ENCODE assay signal across 14 cellular contexts in the genomic region with DNA sequence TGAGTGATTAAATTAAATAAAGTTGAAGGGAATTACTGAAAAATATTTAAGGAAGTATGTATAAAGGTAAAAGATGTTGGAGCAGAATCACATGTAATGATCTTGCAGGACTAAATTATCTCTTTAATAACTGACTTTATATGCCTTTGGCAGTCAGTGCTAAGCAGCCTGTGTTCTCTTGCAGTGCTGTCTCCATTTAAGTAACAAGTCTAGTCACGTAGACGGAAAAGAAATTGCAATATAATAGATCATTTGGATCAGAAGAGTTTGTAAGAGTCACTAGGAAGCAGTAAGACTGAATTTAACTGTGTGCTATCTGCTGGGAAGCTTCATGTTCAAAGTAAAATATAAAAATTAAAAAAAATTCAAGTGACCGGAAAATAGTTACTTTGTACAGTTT. TPM values are rescaled to one million over a fixed set of nuclear protein-coding genes. Genes with fewer than 3 reads are reported as not detected.
DNase-seq lines count a peak whose midpoint lies in the region; ATAC-seq and TF ChIP-seq lines count a peak whose summit lies in the region.
"Had no signal": no experiment of that assay in that cellular context is flagged by ENCODE, and none has a peak within 500 bp of the region (broad histone marks: within the 10 kb centered on the region; RNA-seq: fewer than 3 reads in every experiment).

No MANE protein-coding gene starts in this region.

- peaks cover 0 to 3% (median 0%) of the 10 kb centered on the region in 7 donors for H3K9me3 Mint-ChIP-seq in CD14-positive monocyte
- H3K9me3 Mint-ChIP-seq: activated naive CD8-positive, alpha-beta T cell treated with anti-CD3 and anti-CD28 coated beads, Interleukin-2, amount 10 ng/mL, durations not matched to agents 7 days and 5 days had no signal

- intact Hi-C loops in CD14-positive monocyte (cut with micrococcal nuclease), result no loop called here
- intact Hi-C loops in gastrocnemius medialis (cut with DNase I; ENCODE audit: low total_unique reads), result no loop called here

- H3K27me3 ChIP-seq in RWPE2 (ENCODE audit: insufficient read depth, poor library complexity, severe bottlenecking), result no peaks in the 10 kb centered on the region
- no peaks in the 10 kb centered on the region for H3K27me3 ChIP-seq in foreskin keratinocyte
- no peaks in the 10 kb centered on the region for H3K27me3 ChIP-seq in gastrocnemius medialis
- no peaks in the 10 kb centered on the region for H3K27me3 ChIP-seq in Peyer's patch
- H3K27me3 ChIP-seq: neural progenitor cell had no signal

- no peak for ATAC-seq in RWPE2 (ENCODE audit: low read depth)
- peak; percentile 44 for ATAC-seq in foreskin keratinocyte
- no peak for ATAC-seq in gastrocnemius medialis
- ATAC-seq in GM19351 (IDR thresholded peaks at IDR 0.05; ENCODE audit: unreplicated experiment), result no peak
- no peak for ATAC-seq in GM21825 (IDR thresholded peaks at IDR 0.05; ENCODE audit: unreplicated experiment)
- ATAC-seq: activated CD4-positive, alpha-beta T cell treated with anti-CD3 and anti-CD28 coated beads for 36 hours had no signal

- peaks cover 16 to 34% of the 10 kb centered on the region in 2 donors for H3K36me3 Mint-ChIP-seq in CD14-positive monocyte

- peaks cover 26% of the 10 kb centered on the region for H3K4me1 Mint-ChIP-seq in CD14-positive monocyte

- TF ChIP-seq POLR2A in gastrocnemius medialis (IDR thresholded peaks at IDR 0.05) (no peak), Peyer's patch (IDR thresholded peaks at IDR 0.05) (no peak)

- H3K27ac ChIP-seq in RWPE2 (ENCODE audit: poor library complexity, severe bottlenecking) (peak overlapping the region; percentile 81), foreskin keratinocyte (peak overlapping the region; percentile 62), gastrocnemius medialis (peak overlapping the region; percentile 84 to 89 (median 86)), Peyer's patch (no peak overlapping the region)
- H3K27ac ChIP-seq: neural progenitor cell had no signal

- TF ChIP-seq CTCF in CD14-positive monocyte (IDR thresholded peaks at IDR 0.05) (no peak), RWPE2 (IDR thresholded peaks at IDR 0.05; ENCODE audit: poor library complexity, severe bottlenecking) (no peak), foreskin keratinocyte (conservative IDR thresholded peaks at IDR 0.05) (no peak), gastrocnemius medialis (IDR thresholded peaks at IDR 0.05 in 4 of 5, conservative IDR thresholded peaks at IDR 0.05 in 1 of 5) (no peak), Peyer's patch (IDR thresholded peaks at IDR 0.05) (no peak)

- H3K27ac Mint-ChIP-seq in CD14-positive monocyte, result peak overlapping the region; percentile 29 to 92 (median 86)
- H3K27ac Mint-ChIP-seq: activated CD4-positive, alpha-beta T cell treated with anti-CD3 and anti-CD28 coated beads for 36 hours; activated naive CD8-positive, alpha-beta T cell treated with anti-CD3 and anti-CD28 coated beads, Interleukin-2, amount 10 ng/mL, durations not matched to agents 7 days and 5 days; neural progenitor cell had no signal

- no peaks in the 10 kb centered on the region for H3K27me3 Mint-ChIP-seq in CD14-positive monocyte (ENCODE audit: low read depth in 3 of 3)
- H3K27me3 Mint-ChIP-seq: activated CD4-positive, alpha-beta T cell treated with anti-CD3 and anti-CD28 coated beads for 36 hours; activated naive CD8-positive, alpha-beta T cell treated with anti-CD3 and anti-CD28 coated beads, Interleukin-2, amount 10 ng/mL, durations not matched to agents 7 days and 5 days had no signal

- H3K4me1 ChIP-seq in RWPE2 (ENCODE audit: insufficient read depth, poor library complexity, severe bottlenecking) (peaks cover 28% of the 10 kb centered on the region), foreskin keratinocyte (peaks cover 27% of the 10 kb centered on the region), gastrocnemius medialis (peaks cover 52 to 54% of the 10 kb centered on the region in 2 donors), Peyer's patch (no peaks in the 10 kb centered on the region)
- H3K4me1 ChIP-seq: neural progenitor cell had no signal

- H3K36me3 ChIP-seq in RWPE2 (ENCODE audit: low read depth) (peaks cover 48% of the 10 kb centered on the region), gastrocnemius medialis (no peaks in the 10 kb centered on the region), Peyer's patch (no peaks in the 10 kb centered on the region)

- in situ Hi-C loops in gastrocnemius medialis (cut with MboI; ENCODE audit: low sequenced_read_pairs in 4 of 4), result no loop called here

- DNase-seq in CD14-positive monocyte (ENCODE audit: low spot score) (no peak), RWPE2 (ENCODE audit: low spot score) (no peak), foreskin keratinocyte (peak in 1 of 2 donors; percentile 56), gastrocnemius medialis (no peak), NCI-H526 treated with DMSO at 0.1 percent for 48 hours (lab: John Stamatoyannopoulos, UW) (no peak), Peyer's patch (no peak)
- DNase-seq: activated CD4-positive, alpha-beta T cell treated with anti-CD3 and anti-CD28 coated beads for 36 hours; activated naive CD8-positive, alpha-beta T cell treated with anti-CD3 and anti-CD28 coated beads, Interleukin-2, amount 10 ng/mL, durations not matched to agents 7 days and 5 days; DMS 273 treated with DMSO at 0.1 percent for 48 hours; NCI-H510A; stimulated activated naive CD4-positive, alpha-beta T cell had no signal

- no peaks in the 10 kb centered on the region for H3K9me3 ChIP-seq in RWPE2 (ENCODE audit: severe bottlenecking)
- H3K9me3 ChIP-seq in gastrocnemius medialis, result no peaks in the 10 kb centered on the region
- no peaks in the 10 kb centered on the region for H3K9me3 ChIP-seq in Peyer's patch

- H3K4me3 ChIP-seq in RWPE2 (ENCODE audit: severe bottlenecking) (no peak overlapping the region), gastrocnemius medialis (no peak overlapping the region), Peyer's patch (no peak overlapping the region)
- H3K4me3 ChIP-seq: neural progenitor cell had no signal

- H3K4me3 Mint-ChIP-seq in CD14-positive monocyte, result no peak overlapping the region
- H3K4me3 Mint-ChIP-seq: activated CD4-positive, alpha-beta T cell treated with anti-CD3 and anti-CD28 coated beads for 36 hours; activated naive CD8-positive, alpha-beta T cell treated with anti-CD3 and anti-CD28 coated beads, Interleukin-2, amount 10 ng/mL, durations not matched to agents 7 days and 5 days; neural progenitor cell had no signal

RNA-seq across cellular contexts. Expression of a gene that starts 21.4 kb away (rescaled TPM):
- polyA plus RNA-seq in CD14-positive monocyte, result 10 to 100 TPM; 36.4 to 45.2 TPM
- 67.4 and 72.8 TPM in 2 replicates for total RNA-seq in foreskin keratinocyte
- polyA plus RNA-seq in foreskin keratinocyte, result 53.1 and 66.9 TPM in 2 replicates
- 100 to 1,000 TPM in 3 of 4 donors, 10 to 100 TPM in 1; 86.6 to 145 (median 123) TPM for total RNA-seq in gastrocnemius medialis
- total RNA-seq in Peyer's patch, result 10 to 100 TPM; 34.4 to 54.0 (median 42.9) TPM

RNA-seq across cellular contexts. Expression of a gene that starts 21.8 kb away (rescaled TPM):
- polyA plus RNA-seq in CD14-positive monocyte, result 1 to 10 TPM; 4.8 to 7.5 TPM
- total RNA-seq in foreskin keratinocyte, result 10.1 and 10.2 TPM in 2 replicates
- 5.3 and 5.4 TPM in 2 replicates for polyA plus RNA-seq in foreskin keratinocyte
- total RNA-seq in gastrocnemius medialis, result 10 to 100 TPM in 1 of 4 donors, 1 to 10 TPM in 3; 7.9 to 16.2 (median 8.6) TPM
- total RNA-seq in Peyer's patch, result 10 to 100 TPM; 19.3 to 21.5 (median 20.5) TPM

Comparison
In these comparisons a context has a peak if more than half of its experiments do, and no peak if none do; other contexts are left out.
1. H3K27ac ChIP-seq: peak in RWPE2 (single experiment), foreskin keratinocyte (single experiment) and gastrocnemius medialis (4 of 4); none in Peyer's patch (0 of 4).